In genomic region chr4:113541933-113542332, GRCh38 we compare ENCODE assay signal across 12 cellular contexts.
"Had no signal": no experiment of that assay in that cellular context is flagged by ENCODE, and none has a peak within 500 bp of the region (broad histone marks: within the 10 kb centered on the region; RNA-seq: fewer than 3 reads in every experiment).

No MANE protein-coding gene starts in this region.

- H3K27me3 ChIP-seq: adrenal gland, cardiac muscle cell, colonic mucosa, ovary, tibial artery, uterus had no signal

- H3K4me3 ChIP-seq: adrenal gland, cardiac muscle cell, colonic mucosa, ovary, tibial artery, uterus had no signal

- H3K4me1 ChIP-seq: adrenal gland, colonic mucosa had no signal

- H3K36me3 ChIP-seq: adrenal gland, cardiac muscle cell, colonic mucosa, ovary, tibial artery, uterus had no signal

- H3K9me3 ChIP-seq: adrenal gland, colonic mucosa, ovary, tibial artery, uterus had no signal

- ATAC-seq: esophagus mucosa had no signal

- H3K27ac ChIP-seq: adrenal gland, cardiac muscle cell, colonic mucosa, ovary, tibial artery, uterus had no signal

- DNase-seq: activated CD4-positive, CD25-positive, alpha-beta regulatory T cell treated with anti-CD3 and anti-CD28 coated beads, Interleukin-2, amount 50 U/mL, for 72 hours; activated naive CD4-positive, alpha-beta T cell treated with anti-CD3 and anti-CD28 coated beads for 36 hours; activated T-cell treated with anti-CD3 and anti-CD28 coated beads for 4 hours; adrenal gland; colonic mucosa; midbrain; ovary; stimulated activated CD4-positive, alpha-beta T cell treated with anti-CD3 and anti-CD28 coated beads, Interleukin-1b, Interleukin-23, amount 100 ng/mL, for 48 hours; tibial artery; uterus had no signal
